Comparison of ENCODE assay signal across 23 cellular contexts in the genomic region with DNA sequence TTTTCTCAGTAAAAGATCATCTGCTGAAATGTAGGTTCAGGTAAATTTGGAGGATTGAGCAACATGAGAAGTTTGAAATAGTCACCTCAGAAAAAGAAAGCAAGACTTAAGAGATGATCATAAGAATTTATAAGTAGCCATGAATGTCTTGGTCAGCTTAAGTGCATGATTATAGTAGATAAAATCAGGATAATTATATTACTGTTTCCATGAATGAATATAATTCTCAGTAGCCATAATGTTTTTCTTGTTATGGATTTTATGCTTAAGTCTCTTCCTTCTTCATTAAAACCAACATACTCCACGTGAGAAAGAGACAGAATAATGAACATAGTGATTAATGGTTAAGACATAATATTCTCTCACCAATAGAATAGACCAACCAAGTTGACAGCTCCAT.
DNase-seq lines count a peak whose midpoint lies in the region; TF ChIP-seq lines count a peak whose summit lies in the region.
"Had no signal": no experiment of that assay in that cellular context is flagged by ENCODE, and none has a peak within 500 bp of the region (broad histone marks: within the 10 kb centered on the region; RNA-seq: fewer than 3 reads in every experiment).

No MANE protein-coding gene starts in this region.

- H3K27ac Mint-ChIP-seq in glutamatergic neuron (ENCODE audit: unreplicated experiment): peak overlapping the region; percentile 85
- H3K27ac Mint-ChIP-seq: CD14-positive monocyte; CD4-positive, alpha-beta memory T cell had no signal

- DNase-seq in SK-N-MC (ENCODE audit: low read depth, low spot score): no peak
- DNase-seq in glutamatergic neuron: no peak
- DNase-seq in GM23248: no peak
- no peak for DNase-seq in retina
- DNase-seq: 8988T; ACHN; BE2C; C1 segment of cervical spinal cord; CD4-positive, alpha-beta memory T cell; CD4-positive, CD25-positive, alpha-beta regulatory T cell; CD8-positive, alpha-beta memory T cell; COR-L47; DMS 273 treated with DMSO at 0.1 percent for 48 hours; DMS153; DMS53; DMS79; DND-41; EL; GDM1 had no signal

- H3K36me3 Mint-ChIP-seq in glutamatergic neuron (ENCODE audit: unreplicated experiment): no peaks in the 10 kb centered on the region
- H3K36me3 Mint-ChIP-seq: CD14-positive monocyte; CD4-positive, CD25-positive, alpha-beta regulatory T cell had no signal

- H3K27me3 Mint-ChIP-seq in glutamatergic neuron (ENCODE audit: unreplicated experiment): no peaks in the 10 kb centered on the region
- H3K27me3 Mint-ChIP-seq: CD4-positive, alpha-beta memory T cell had no signal

- peaks cover 25% of the 10 kb centered on the region for H3K4me1 Mint-ChIP-seq in glutamatergic neuron (ENCODE audit: low read depth, unreplicated experiment)
- H3K4me1 Mint-ChIP-seq: CD14-positive monocyte had no signal

- no peaks in the 10 kb centered on the region for H3K9me3 ChIP-seq in SK-N-MC (ENCODE audit: low read depth, low read length)
- no peaks in the 10 kb centered on the region for H3K9me3 ChIP-seq in neural cell (ENCODE audit: low read length)
- H3K9me3 ChIP-seq in GM23248 (ENCODE audit: low read depth): no peaks in the 10 kb centered on the region
- H3K9me3 ChIP-seq: BE2C, BLaER1 had no signal

- H3K27ac ChIP-seq in SK-N-MC (0 out of 2 replicates have a peak overlapping the region, but pooled peaks have one; percentile 30), neural cell (ENCODE audit: low read length) (peak overlapping the region; percentile 71), GM23248 (no peak overlapping the region)
- H3K27ac ChIP-seq: BLaER1 had no signal

- no peak overlapping the region for H3K9ac ChIP-seq in SK-N-MC (ENCODE audit: insufficient read length)
- H3K9ac ChIP-seq in neural cell (ENCODE audit: low read length): no peak overlapping the region
- no peak overlapping the region for H3K9ac ChIP-seq in GM23248
- H3K9ac ChIP-seq: BLaER1 had no signal

- peaks cover 2% of the 10 kb centered on the region for H3K9me3 Mint-ChIP-seq in glutamatergic neuron (ENCODE audit: unreplicated experiment)
- H3K9me3 Mint-ChIP-seq: CD14-positive monocyte had no signal

- no peaks in the 10 kb centered on the region; the same call in 1 of the 2 replicates for H3K36me3 ChIP-seq in SK-N-MC (ENCODE audit: insufficient read depth, low read length)
- no peaks in the 10 kb centered on the region for H3K36me3 ChIP-seq in neural cell (ENCODE audit: insufficient read depth, low read length)
- no peaks in the 10 kb centered on the region for H3K36me3 ChIP-seq in GM23248 (ENCODE audit: low read depth)
- H3K36me3 ChIP-seq: BE2C, BLaER1 had no signal

- no peak for TF ChIP-seq RAD21 in neural cell (conservative IDR thresholded peaks at IDR 0.05)

- H3F3A ChIP-seq in neural cell (ENCODE audit: insufficient read depth, low read length, poor library complexity, severe bottlenecking) (peaks cover 3% of the 10 kb centered on the region), GM23248 (ENCODE audit: insufficient read depth) (no peaks in the 10 kb centered on the region; the same call in 1 of the 2 replicates)

- TF ChIP-seq CTCF in glutamatergic neuron (IDR thresholded peaks at IDR 0.05; ENCODE audit: partially characterized antibody, unreplicated experiment): no peak
- TF ChIP-seq CTCF in neural cell (IDR thresholded peaks at IDR 0.05; ENCODE audit: poor library complexity, severe bottlenecking): no peak

- H3K79me2 ChIP-seq in neural cell (replicated peaks; ENCODE audit: insufficient read depth, low read length) (no peaks in the 10 kb centered on the region), GM23248 (ENCODE audit: insufficient read depth) (no peaks in the 10 kb centered on the region)

- peak overlapping the region; percentile 23 for H3K4me2 ChIP-seq in neural cell (ENCODE audit: low read length)
- no peak overlapping the region for H3K4me2 ChIP-seq in GM23248 (ENCODE audit: unreplicated experiment)
- H3K4me2 ChIP-seq: BLaER1 had no signal

- H3K4me3 ChIP-seq in SK-N-MC: no peak overlapping the region
- peak overlapping the region; percentile 48 for H3K4me3 ChIP-seq in neural cell (ENCODE audit: low read length)
- H3K4me3 ChIP-seq in GM23248: no peak overlapping the region
- H3K4me3 ChIP-seq: BLaER1, GM12878 had no signal

- WGBS in GM23248 (ENCODE audit: low coverage in 1 of 2, low lambda C conversion rate in 2 of 2, missing lambda C conversion rate in 2 of 2), 2 experiments: 96 to 100% methylated on average over 1 of the region's 1 CpG

- H3K4me1 ChIP-seq in GM23248 (ENCODE audit: insufficient read depth): no peaks in the 10 kb centered on the region
- H3K4me1 ChIP-seq: BE2C, BLaER1 had no signal

- no peak overlapping the region for H3K4me3 Mint-ChIP-seq in glutamatergic neuron (ENCODE audit: unreplicated experiment)
- H3K4me3 Mint-ChIP-seq: CD14-positive monocyte; CD4-positive, alpha-beta memory T cell; CD4-positive, CD25-positive, alpha-beta regulatory T cell; CD8-positive, alpha-beta memory T cell had no signal

- no peaks in the 10 kb centered on the region for H4K20me1 ChIP-seq in neural cell (ENCODE audit: insufficient read depth)
- H4K20me1 ChIP-seq in GM23248 (ENCODE audit: insufficient read depth): no peaks in the 10 kb centered on the region
- H4K20me1 ChIP-seq: BLaER1 had no signal

- no peak for TF ChIP-seq EP300 in neural cell (conservative IDR thresholded peaks at IDR 0.05; ENCODE audit: poor library complexity, severe bottlenecking)

- in situ Hi-C loops in GM23248 (cut with MboI): no loop called here

- no peak overlapping the region for H2AFZ ChIP-seq in neural cell (ENCODE audit: low read depth, low read length)
- H2AFZ ChIP-seq in GM23248: no peak overlapping the region

- H3K9me2 ChIP-seq in neural cell (ENCODE audit: insufficient read depth, low read length) (no peaks in the 10 kb centered on the region), GM23248 (ENCODE audit: insufficient read depth) (no peaks in the 10 kb centered on the region)

- H3K27me3 ChIP-seq in neural cell (ENCODE audit: insufficient read depth, low read depth, low read length) (no peaks in the 10 kb centered on the region), GM23248 (replicated peaks; ENCODE audit: insufficient read depth) (no peaks in the 10 kb centered on the region)
- H3K27me3 ChIP-seq: BE2C, BLaER1 had no signal

TF ChIP-seq in neural cell, 6 proteins besides CTCF, POLR2A, EP300 and RAD21:
- TF ChIP-seq POLR2AphosphoS5 (IDR thresholded peaks at IDR 0.05) (no peak), SMC3 (conservative IDR thresholded peaks at IDR 0.05; ENCODE audit: poor library complexity) (no peak), REST (IDR thresholded peaks at IDR 0.05; ENCODE audit: borderline replicate concordance) (no peak), EZH2 (IDR thresholded peaks at IDR 0.05; ENCODE audit: borderline replicate concordance, insufficient read depth, low read length, poor library complexity, severe bottlenecking) (no peak), MXI1 (conservative IDR thresholded peaks at IDR 0.05; ENCODE audit: poor library complexity, severe bottlenecking) (no peak), TAF1 (IDR thresholded peaks at IDR 0.05; ENCODE audit: low read depth) (no peak)
